In the genomic region with DNA sequence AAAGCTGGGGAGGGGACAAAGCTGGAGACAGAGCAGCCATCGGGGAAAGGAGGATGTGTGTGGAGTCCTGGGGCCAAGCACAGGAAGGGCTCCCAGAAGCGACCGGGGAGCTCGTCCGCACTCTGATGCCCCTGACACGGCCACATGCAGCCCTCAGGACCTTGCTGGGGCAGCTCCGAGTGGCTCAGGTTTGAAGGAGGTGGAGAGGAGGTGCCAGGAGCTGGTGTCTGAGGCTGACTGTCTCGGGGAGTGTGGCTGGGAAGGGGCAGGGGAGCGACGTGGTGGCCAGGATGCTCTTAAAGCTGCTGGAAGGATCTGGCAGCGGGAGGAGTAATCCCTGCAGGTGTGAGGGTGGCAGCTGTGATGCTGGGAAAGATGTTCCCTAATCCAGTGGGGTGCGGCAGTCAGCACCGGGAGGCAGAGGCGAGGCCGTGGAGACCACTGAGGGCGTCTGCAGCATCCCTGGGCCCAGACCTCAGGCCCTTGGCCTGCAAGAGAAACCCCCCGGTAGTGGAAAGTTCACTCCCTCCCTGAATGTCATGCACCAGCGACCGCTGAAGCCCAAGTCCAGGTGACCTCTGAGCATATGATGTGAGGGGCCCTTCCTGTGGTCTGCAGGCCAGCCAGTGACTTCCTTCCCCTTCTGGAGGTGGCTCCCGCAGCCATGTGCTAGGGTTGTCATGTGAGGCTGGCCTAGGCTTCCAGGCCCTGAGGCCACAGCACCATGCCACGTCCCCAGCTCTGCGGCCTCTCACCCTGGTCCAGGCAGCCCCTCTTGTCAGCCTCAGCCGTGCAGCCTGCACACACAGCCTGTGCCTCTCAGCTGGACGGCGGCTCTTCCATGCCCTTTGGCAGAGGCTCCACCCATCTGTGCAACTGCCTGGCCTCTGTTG, we compare ENCODE assay signal across 1 cellular context.
TF ChIP-seq lines count a peak whose summit lies in the region.

No MANE protein-coding gene starts in this region.

TF ChIP-seq in HepG2, 621 proteins besides CTCF, POLR2A, EP300 and RAD21:
- TF ChIP-seq HNRNPLL (IDR thresholded peaks at IDR 0.05; ENCODE audit: low read depth, low read length, poor library complexity, severe bottlenecking), result no peak
- TF ChIP-seq, protein P1, sequence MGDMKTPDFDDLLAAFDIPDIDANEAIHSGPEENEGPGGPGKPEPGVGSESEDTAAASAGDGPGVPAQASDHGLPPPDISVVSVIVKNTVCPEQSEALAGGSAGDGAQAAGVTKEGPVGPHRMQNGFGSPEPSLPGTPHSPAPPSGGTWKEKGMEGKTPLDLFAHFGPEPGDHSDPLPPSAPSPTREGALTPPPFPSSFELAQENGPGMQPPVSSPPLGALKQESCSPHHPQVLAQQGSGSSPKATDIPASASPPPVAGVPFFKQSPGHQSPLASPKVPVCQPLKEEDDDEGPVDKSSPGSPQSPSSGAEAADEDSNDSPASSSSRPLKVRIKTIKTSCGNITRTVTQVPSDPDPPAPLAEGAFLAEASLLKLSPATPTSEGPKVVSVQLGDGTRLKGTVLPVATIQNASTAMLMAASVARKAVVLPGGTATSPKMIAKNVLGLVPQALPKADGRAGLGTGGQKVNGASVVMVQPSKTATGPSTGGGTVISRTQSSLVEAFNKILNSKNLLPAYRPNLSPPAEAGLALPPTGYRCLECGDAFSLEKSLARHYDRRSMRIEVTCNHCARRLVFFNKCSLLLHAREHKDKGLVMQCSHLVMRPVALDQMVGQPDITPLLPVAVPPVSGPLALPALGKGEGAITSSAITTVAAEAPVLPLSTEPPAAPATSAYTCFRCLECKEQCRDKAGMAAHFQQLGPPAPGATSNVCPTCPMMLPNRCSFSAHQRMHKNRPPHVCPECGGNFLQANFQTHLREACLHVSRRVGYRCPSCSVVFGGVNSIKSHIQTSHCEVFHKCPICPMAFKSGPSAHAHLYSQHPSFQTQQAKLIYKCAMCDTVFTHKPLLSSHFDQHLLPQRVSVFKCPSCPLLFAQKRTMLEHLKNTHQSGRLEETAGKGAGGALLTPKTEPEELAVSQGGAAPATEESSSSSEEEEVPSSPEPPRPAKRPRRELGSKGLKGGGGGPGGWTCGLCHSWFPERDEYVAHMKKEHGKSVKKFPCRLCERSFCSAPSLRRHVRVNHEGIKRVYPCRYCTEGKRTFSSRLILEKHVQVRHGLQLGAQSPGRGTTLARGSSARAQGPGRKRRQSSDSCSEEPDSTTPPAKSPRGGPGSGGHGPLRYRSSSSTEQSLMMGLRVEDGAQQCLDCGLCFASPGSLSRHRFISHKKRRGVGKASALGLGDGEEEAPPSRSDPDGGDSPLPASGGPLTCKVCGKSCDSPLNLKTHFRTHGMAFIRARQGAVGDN (CRISPR knock-in tag; IDR thresholded peaks at IDR 0.05), result peak; percentile 35; the same call in 1 of the 2 replicates
